20 cellular contexts compared by ENCODE assay signal in genomic region chr2:5560981-5561380, GRCh38.
DNase-seq lines count a peak whose midpoint lies in the region; ATAC-seq, FAIRE-seq and TF ChIP-seq lines count a peak whose summit lies in the region.
"Had no signal": no experiment of that assay in that cellular context is flagged by ENCODE, and none has a peak within 500 bp of the region (broad histone marks: within the 10 kb centered on the region; RNA-seq: fewer than 3 reads in every experiment).

No MANE protein-coding gene starts in this region.

- no peaks in the 10 kb centered on the region for H3K36me3 ChIP-seq in astrocyte (ENCODE audit: insufficient read depth, low read length)
- H3K36me3 ChIP-seq in tibial artery = no peaks in the 10 kb centered on the region
- H3K36me3 ChIP-seq: stomach had no signal

- no peaks in the 10 kb centered on the region for H3K4me1 Mint-ChIP-seq in astrocyte (ENCODE audit: low read depth, unreplicated experiment)
- H3K4me1 Mint-ChIP-seq: mesothelial cell of epicardium had no signal

- no peaks in the 10 kb centered on the region for H4K20me1 ChIP-seq in astrocyte (ENCODE audit: insufficient read depth, low read length)

- no peak for ATAC-seq in HG03045 (IDR thresholded peaks at IDR 0.05; ENCODE audit: unreplicated experiment)
- ATAC-seq: activated CD8-positive, alpha-beta T cell treated with anti-CD3 and anti-CD28 coated beads for 36 hours; body of pancreas; CD8-positive, alpha-beta T cell; effector memory CD8-positive, alpha-beta T cell had no signal

- H3K9me3 ChIP-seq in astrocyte (ENCODE audit: insufficient read depth, low read depth, low read length) = no peaks in the 10 kb centered on the region
- no peaks in the 10 kb centered on the region for H3K9me3 ChIP-seq in tibial artery
- H3K9me3 ChIP-seq: body of pancreas, stomach had no signal

- no peak overlapping the region for H3K27ac Mint-ChIP-seq in astrocyte (ENCODE audit: unreplicated experiment)
- H3K27ac Mint-ChIP-seq: activated CD8-positive, alpha-beta T cell treated with anti-CD3 and anti-CD28 coated beads for 36 hours; CD8-positive, alpha-beta T cell; effector memory CD8-positive, alpha-beta T cell; mesothelial cell of epicardium had no signal

- H3K4me3 ChIP-seq in astrocyte (ENCODE audit: insufficient read depth, low read depth, low read length) = peak overlapping the region; percentile 31
- H3K4me3 ChIP-seq in tibial artery = no peak overlapping the region
- H3K4me3 ChIP-seq: body of pancreas, SK-N-MC, stomach had no signal

- DNase-seq in NCI-H748 (lab: John Stamatoyannopoulos, UW; ENCODE audit: unreplicated experiment) (peak; percentile 36), NCI-H748 treated with DMSO at 0.1 percent for 48 hours (lab: John Stamatoyannopoulos, UW) (no peak), astrocyte (ENCODE audit: low read depth) (peak; percentile 92), kidney tubule cell (ENCODE audit: low spot score) (peak; percentile 77), tibial artery (peak; percentile 59 to 81), NCI-H82 (lab: John Stamatoyannopoulos, UW) (no peak)
- no peak for DNase-seq in stimulated activated CD4-positive, alpha-beta T cell treated with anti-CD3 and anti-CD28 coated beads, Interleukin-4, amount 100 ng/mL, for 24 hours
- DNase-seq: activated CD8-positive, alpha-beta T cell treated with anti-CD3 and anti-CD28 coated beads for 36 hours; body of pancreas; CD8-positive, alpha-beta T cell; effector memory CD8-positive, alpha-beta T cell; GDM1; NCI-H1417; NCI-H226; stomach had no signal

- no peak overlapping the region for H3K4me3 Mint-ChIP-seq in astrocyte (ENCODE audit: unreplicated experiment)
- H3K4me3 Mint-ChIP-seq: activated CD8-positive, alpha-beta T cell treated with anti-CD3 and anti-CD28 coated beads for 36 hours; CD8-positive, alpha-beta T cell; effector memory CD8-positive, alpha-beta T cell; mesothelial cell of epicardium had no signal

- H3K27me3 ChIP-seq in astrocyte (ENCODE audit: insufficient read depth, low read length) = no peaks in the 10 kb centered on the region
- H3K27me3 ChIP-seq in tibial artery = no peaks in the 10 kb centered on the region
- H3K27me3 ChIP-seq: body of pancreas, stomach had no signal

- FAIRE-seq in astrocyte (lab: Jason Lieb, UNC) = peak; percentile 65
- FAIRE-seq: A204.1, frontal cortex had no signal

- intact Hi-C loops in tibial artery (cut with DNase I; ENCODE audit: low total_unique reads) = no loop called here

- TF ChIP-seq CTCF in astrocyte (IDR thresholded peaks at IDR 0.05; ENCODE audit: insufficient read depth, low read depth, low read length) = no peak
- TF ChIP-seq CTCF in tibial artery (IDR thresholded peaks at IDR 0.05) = no peak

- no peak overlapping the region for H2AFZ ChIP-seq in astrocyte (ENCODE audit: low read depth, low read length)

- no peak overlapping the region for H3K9ac ChIP-seq in astrocyte (ENCODE audit: low read length)

- peaks cover under 1% of the 10 kb centered on the region for H3K27me3 Mint-ChIP-seq in astrocyte (ENCODE audit: low read depth, unreplicated experiment)
- H3K27me3 Mint-ChIP-seq: activated CD8-positive, alpha-beta T cell treated with anti-CD3 and anti-CD28 coated beads for 36 hours; effector memory CD8-positive, alpha-beta T cell had no signal

- H3K27ac ChIP-seq in astrocyte (ENCODE audit: low read depth, low read length) = peak overlapping the region; percentile 16
- H3K27ac ChIP-seq in tibial artery = no peak overlapping the region
- H3K27ac ChIP-seq: body of pancreas, SK-N-MC, stomach had no signal

- no peaks in the 10 kb centered on the region for H3K36me3 Mint-ChIP-seq in astrocyte (ENCODE audit: low read depth, unreplicated experiment)
- H3K36me3 Mint-ChIP-seq: CD8-positive, alpha-beta T cell; mesothelial cell of epicardium had no signal

- no peaks in the 10 kb centered on the region for H3K9me3 Mint-ChIP-seq in astrocyte (ENCODE audit: unreplicated experiment)

- H3K79me2 ChIP-seq in astrocyte (ENCODE audit: insufficient read depth, low read length) = no peaks in the 10 kb centered on the region

- peaks cover 9% of the 10 kb centered on the region for H3K4me1 ChIP-seq in astrocyte (ENCODE audit: insufficient read depth, low read length)
- peaks cover 0 to 5% (median 0%) of the 10 kb centered on the region in 4 donors for H3K4me1 ChIP-seq in tibial artery
- H3K4me1 ChIP-seq: body of pancreas, stomach had no signal

- H3K4me2 ChIP-seq in astrocyte (ENCODE audit: low read length) = peak overlapping the region; percentile 80

Comparison
In these comparisons a context has a peak if more than half of its experiments do, and no peak if none do; other contexts are left out.
1. DNase-seq: peak in NCI-H748 (single experiment), astrocyte (single experiment), kidney tubule cell (single experiment) and tibial artery (2 of 2); none in NCI-H748 treated with DMSO at 0.1 percent for 48 hours (single experiment), NCI-H82 (single experiment) and stimulated activated CD4-positive, alpha-beta T cell treated with anti-CD3 and anti-CD28 coated beads, Interleukin-4, amount 100 ng/mL, for 24 hours (single experiment).